ENCODE assay signal across 1 cellular context in genomic region chr1:11024545-11024944, GRCh38.
TF ChIP-seq lines count a peak whose summit lies in the region.

No MANE protein-coding gene starts in this region.

TF ChIP-seq in WTC11, 78 proteins besides CTCF, POLR2A, EP300 and RAD21:
- TF ChIP-seq ZNF532 (CRISPR knock-in tag; IDR thresholded peaks at IDR 0.05; ENCODE audit: borderline replicate concordance) (no peak), FOXJ3 (CRISPR knock-in tag; IDR thresholded peaks at IDR 0.05; ENCODE audit: borderline replicate concordance) (no peak), RORB (CRISPR knock-in tag; IDR thresholded peaks at IDR 0.05) (no peak), ESRRA (CRISPR knock-in tag; IDR thresholded peaks at IDR 0.05; ENCODE audit: borderline replicate concordance) (no peak), CDX4 (CRISPR knock-in tag; IDR thresholded peaks at IDR 0.05; ENCODE audit: borderline replicate concordance) (no peak), KAT7 (CRISPR knock-in tag; IDR thresholded peaks at IDR 0.05; ENCODE audit: borderline replicate concordance) (no peak), ZNF317 (CRISPR knock-in tag; IDR thresholded peaks at IDR 0.05; ENCODE audit: borderline replicate concordance, low read depth) (no peak)
